Comparison of ENCODE assay signal across 8 cellular contexts in the genomic region with DNA sequence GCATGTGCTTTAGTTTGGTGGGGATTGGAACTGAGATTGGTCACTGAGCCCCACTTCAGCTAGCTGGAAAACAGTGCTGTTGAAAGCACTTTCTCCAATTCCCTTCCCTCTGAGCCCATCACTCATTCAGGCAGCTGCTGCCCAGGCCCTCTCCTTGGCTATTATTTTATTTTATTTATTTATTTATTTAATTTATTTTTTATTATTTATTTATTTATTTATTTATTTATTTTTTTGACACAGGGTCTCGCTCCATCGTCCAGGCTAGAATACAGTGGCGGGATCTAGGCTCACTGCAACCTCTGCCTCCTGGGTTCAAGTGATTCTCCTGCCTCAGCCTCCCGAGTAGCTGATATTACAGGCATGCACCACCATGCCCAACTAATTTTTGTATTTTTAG.
"Had no signal": no experiment of that assay in that cellular context is flagged by ENCODE, and none has a peak within 500 bp of the region (broad histone marks: within the 10 kb centered on the region; RNA-seq: fewer than 3 reads in every experiment).

No MANE protein-coding gene starts in this region.

- H3K36me3 ChIP-seq: HAP-1 had no signal

- H3K27ac ChIP-seq: GM23248 had no signal

- DNase-seq: GM23248, H7, IMR-90, KG1 had no signal

- FAIRE-seq: HTR-8/SVneo, K562 had no signal

- ATAC-seq: HCT116, K562 had no signal

- H2AFZ ChIP-seq: GM23248 had no signal

- H3K9me3 ChIP-seq: HAP-1 had no signal

- H3K9ac ChIP-seq: GM23248 had no signal

- H3K4me1 ChIP-seq: HAP-1 had no signal

- H3K4me3 ChIP-seq: GM23248, HAP-1, K562 had no signal
